Comparison of ENCODE assay signal across 26 cellular contexts in the genomic region with DNA sequence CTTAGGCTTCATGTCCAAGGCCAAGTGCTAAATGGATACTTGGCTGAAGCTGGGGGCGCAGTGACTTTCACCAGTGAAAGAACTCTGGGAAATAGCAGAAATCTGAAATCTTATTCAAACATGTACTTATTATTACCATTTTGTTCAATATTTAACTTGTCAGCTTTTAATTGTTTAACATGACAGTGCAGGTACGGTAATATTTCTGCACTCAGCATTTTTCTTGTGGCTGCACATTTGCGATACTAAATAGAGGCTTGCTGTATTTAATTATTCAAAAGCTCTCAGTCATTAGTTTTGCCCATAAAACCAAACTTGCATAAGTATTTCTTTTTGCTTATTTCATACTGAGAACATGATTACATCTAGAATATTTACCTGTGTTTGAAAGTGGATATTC.
"Had no signal": no experiment of that assay in that cellular context is flagged by ENCODE, and none has a peak within 500 bp of the region (broad histone marks: within the 10 kb centered on the region; RNA-seq: fewer than 3 reads in every experiment).

No MANE protein-coding gene starts in this region.

- H3K27me3 Mint-ChIP-seq: effector memory CD8-positive, alpha-beta T cell had no signal

- H3K36me3 ChIP-seq: gastrocnemius medialis, heart right ventricle, lower lobe of right lung had no signal

- H3K9me3 ChIP-seq: colonic mucosa, esophagus squamous epithelium, gastrocnemius medialis, heart right ventricle, left lung, lower lobe of right lung, mucosa of descending colon had no signal

- H3K27ac ChIP-seq: colonic mucosa, epithelial cell of prostate, esophagus squamous epithelium, gastrocnemius medialis, heart right ventricle, left lung, lower lobe of right lung had no signal

- H3K9me3 Mint-ChIP-seq: dendritic cell treated with granulocyte-macrophage colony-stimulating factor and Interleukin-4, amounts not matched to agents 40 ng/mL and 50 ng/mL, for 4 days; effector memory CD8-positive, alpha-beta T cell; endodermal cell; mesothelial cell of epicardium had no signal

- H3K4me1 Mint-ChIP-seq: endodermal cell, mesothelial cell of epicardium had no signal

- H3K4me1 ChIP-seq: colonic mucosa, esophagus squamous epithelium, gastrocnemius medialis, heart right ventricle, left lung, lower lobe of right lung had no signal

- H3K27ac Mint-ChIP-seq: dendritic cell treated with granulocyte-macrophage colony-stimulating factor and Interleukin-4, amounts not matched to agents 40 ng/mL and 50 ng/mL, for 4 days; effector memory CD8-positive, alpha-beta T cell; endodermal cell; mesothelial cell of epicardium had no signal

- DNase-seq: colonic mucosa; cortex of kidney; effector CD8-positive, alpha-beta T cell; effector memory CD8-positive, alpha-beta T cell; endodermal cell; erythroblast; esophagus squamous epithelium; foreskin fibroblast; foreskin melanocyte; gastrocnemius medialis; glutamatergic neuron; heart right ventricle; hippocampal formation; left cardiac atrium; left lung; left ventricle myocardium superior; lower lobe of right lung; mesenchymal stem cell; mucosa of descending colon had no signal

- FAIRE-seq: endometrium, islet of Langerhans, keratinocyte had no signal

- ATAC-seq: effector memory CD8-positive, alpha-beta T cell; esophagus mucosa; gastrocnemius medialis; left cardiac atrium; left lung; left ventricle myocardium superior; lower lobe of right lung; mucosa of descending colon had no signal

- H3K4me3 ChIP-seq: colonic mucosa, esophagus squamous epithelium, gastrocnemius medialis, heart right ventricle, left lung, lower lobe of right lung, mucosa of descending colon had no signal

- H3K4me3 Mint-ChIP-seq: dendritic cell treated with granulocyte-macrophage colony-stimulating factor and Interleukin-4, amounts not matched to agents 40 ng/mL and 50 ng/mL, for 4 days; effector memory CD8-positive, alpha-beta T cell; endodermal cell; mesothelial cell of epicardium had no signal

- H3K27me3 ChIP-seq: colonic mucosa, esophagus squamous epithelium, gastrocnemius medialis, heart right ventricle, left lung had no signal
